25 cellular contexts compared by ENCODE assay signal in the genomic region with DNA sequence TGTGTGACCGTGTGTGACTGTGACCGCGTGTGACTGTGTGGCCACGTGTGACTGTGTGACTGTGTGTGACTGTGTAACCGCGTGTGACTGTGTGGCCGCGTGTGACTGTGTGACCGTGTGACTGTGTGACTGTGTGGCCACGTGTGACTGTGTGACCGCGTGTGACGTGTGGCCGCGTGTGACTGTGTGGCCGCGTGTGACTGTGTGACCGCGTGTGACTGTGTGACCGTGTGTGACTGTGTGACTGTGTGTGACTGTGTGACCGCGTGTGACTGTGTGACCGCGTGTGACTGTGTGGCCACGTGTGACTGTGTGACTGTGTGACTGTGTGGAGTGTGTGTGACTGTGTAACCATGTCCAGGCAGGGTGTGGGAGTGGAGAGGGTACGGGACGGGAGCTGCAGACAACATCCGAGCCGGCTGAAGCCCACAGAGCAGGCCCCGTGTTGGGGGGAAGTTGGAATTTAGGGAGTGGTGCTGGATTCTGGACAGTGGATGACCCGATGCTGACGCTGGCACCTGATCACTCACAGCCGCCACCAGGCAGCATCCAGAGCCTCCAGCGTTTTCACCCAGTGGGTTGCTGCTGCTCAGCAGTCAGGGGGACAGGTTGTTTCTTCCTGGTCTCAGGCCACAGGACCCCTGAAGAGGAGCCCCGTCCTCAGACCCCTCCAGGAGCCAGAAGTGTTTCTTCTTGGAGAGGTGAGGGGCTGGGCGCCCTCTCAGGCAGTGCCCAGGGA.
"Had no signal": no experiment of that assay in that cellular context is flagged by ENCODE, and none has a peak within 500 bp of the region (broad histone marks: within the 10 kb centered on the region; RNA-seq: fewer than 3 reads in every experiment).

No MANE protein-coding gene starts in this region.

- H3K4me1 Mint-ChIP-seq: activated CD4-positive, alpha-beta T cell treated with anti-CD3 and anti-CD28 coated beads, Interleukin-2, amount 10 ng/mL, durations not matched to agents 7 days and 5 days had no signal

- H3K9me3 Mint-ChIP-seq: activated CD4-positive, alpha-beta memory T cell treated with anti-CD3 and anti-CD28 coated beads for 36 hours; activated CD4-positive, alpha-beta T cell treated with anti-CD3 and anti-CD28 coated beads, Interleukin-2, amount 10 ng/mL, durations not matched to agents 7 days and 5 days; activated naive CD4-positive, alpha-beta T cell treated with anti-CD3 and anti-CD28 coated beads for 36 hours; activated T-cell treated with anti-CD3 and anti-CD28 coated beads, Interleukin-2, amount 50 U/mL, for 4 hours; activated T-helper 17 cell treated with anti-CD3 and anti-CD28 coated beads, Interleukin-2, amount 50 U/mL, for 72 hours had no signal

- H3K4me3 ChIP-seq: cardiac muscle cell, SK-N-MC had no signal

- FAIRE-seq: astrocyte had no signal

- H3K27ac ChIP-seq: cardiac muscle cell, SK-N-MC, VCaP had no signal

- H3K27me3 Mint-ChIP-seq: activated naive CD8-positive, alpha-beta T cell had no signal

- H3K36me3 Mint-ChIP-seq: activated CD4-positive, alpha-beta memory T cell treated with anti-CD3 and anti-CD28 coated beads for 36 hours; activated naive CD8-positive, alpha-beta T cell; brain had no signal

- H3K27me3 ChIP-seq: cardiac muscle cell had no signal

- H3K36me3 ChIP-seq: cardiac muscle cell had no signal

- H3K27ac Mint-ChIP-seq: activated CD4-positive, alpha-beta memory T cell treated with anti-CD3 and anti-CD28 coated beads for 36 hours; activated CD4-positive, alpha-beta T cell treated with anti-CD3 and anti-CD28 coated beads, Interleukin-2, amount 10 ng/mL, durations not matched to agents 7 days and 5 days; activated naive CD4-positive, alpha-beta T cell treated with anti-CD3 and anti-CD28 coated beads for 36 hours; activated naive CD8-positive, alpha-beta T cell; activated T-helper 17 cell treated with anti-CD3 and anti-CD28 coated beads, Interleukin-2, amount 50 U/mL, for 72 hours had no signal

- DNase-seq: activated CD4-positive, alpha-beta memory T cell treated with anti-CD3 and anti-CD28 coated beads for 36 hours; activated CD4-positive, alpha-beta T cell treated with anti-CD3 and anti-CD28 coated beads, Interleukin-2, amount 10 ng/mL, durations not matched to agents 7 days and 5 days; activated CD4-positive, CD25-positive, alpha-beta regulatory T cell; activated CD8-positive, alpha-beta memory T cell treated with anti-CD3 and anti-CD28 coated beads for 24 hours; activated gamma-delta T cell; activated naive CD4-positive, alpha-beta T cell treated with anti-CD3 and anti-CD28 coated beads for 36 hours; activated T-cell treated with anti-CD3 and anti-CD28 coated beads, Interleukin-2, amount 50 U/mL, for 4 hours; KG1; NCI-H1048; NCI-H1930; NCI-H345; NCI-H510A; NCI-H526 treated with DMSO at 0.1 percent for 48 hours; NK-92 treated with Interleukin-12 subunit alpha and Interleukin-12 subunit beta, amount 100 ng/mL, for 24 hours; OCI-M1; RPMI8226; T-helper 1 cell had no signal

- ATAC-seq: activated T-cell treated with anti-CD3 and anti-CD28 coated beads, Interleukin-2, amount 50 U/mL, for 4 hours; Right ventricle myocardium inferior had no signal

- H3K4me3 Mint-ChIP-seq: activated CD4-positive, alpha-beta memory T cell treated with anti-CD3 and anti-CD28 coated beads for 36 hours; activated CD4-positive, alpha-beta T cell treated with anti-CD3 and anti-CD28 coated beads, Interleukin-2, amount 10 ng/mL, durations not matched to agents 7 days and 5 days; activated naive CD4-positive, alpha-beta T cell treated with anti-CD3 and anti-CD28 coated beads for 36 hours; activated naive CD8-positive, alpha-beta T cell; activated T-cell treated with anti-CD3 and anti-CD28 coated beads, Interleukin-2, amount 50 U/mL, for 4 hours; activated T-helper 17 cell treated with anti-CD3 and anti-CD28 coated beads, Interleukin-2, amount 50 U/mL, for 72 hours had no signal
